Comparison of ENCODE assay signal across 13 cellular contexts in the genomic region with DNA sequence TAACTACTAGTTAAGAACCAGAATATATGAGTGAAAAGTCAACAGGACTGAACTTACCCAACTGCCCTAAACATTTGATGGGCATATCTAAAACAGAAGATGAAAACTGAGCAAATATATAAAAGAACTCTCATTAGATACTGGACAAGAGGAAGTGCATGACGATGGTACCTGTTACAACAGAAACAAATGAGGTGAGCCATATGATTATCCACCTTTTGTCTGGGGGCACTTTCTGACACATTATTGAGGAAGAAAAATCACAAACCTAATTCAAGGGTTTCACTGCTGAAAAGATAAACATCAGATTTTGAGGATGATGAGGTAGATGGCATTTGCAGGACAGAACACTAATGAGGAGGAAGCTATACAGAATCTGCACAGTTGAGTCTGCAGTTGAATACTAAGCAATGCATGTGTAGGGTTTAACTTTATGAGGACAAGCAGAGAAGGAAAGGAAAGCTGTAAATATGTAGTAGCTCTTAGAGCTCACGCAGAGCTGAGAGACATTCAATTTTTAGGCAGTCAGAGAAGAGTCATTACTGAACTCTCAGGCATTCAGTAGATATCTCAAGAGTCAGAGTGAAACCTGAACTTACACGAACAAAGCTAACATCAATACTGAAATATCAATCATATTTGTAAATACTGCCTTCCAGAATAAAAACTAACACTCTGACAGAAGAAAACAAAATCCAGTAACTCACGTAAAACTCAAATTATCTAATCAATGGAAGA.
DNase-seq lines count a peak whose midpoint lies in the region; ATAC-seq, FAIRE-seq and TF ChIP-seq lines count a peak whose summit lies in the region.
"Had no signal": no experiment of that assay in that cellular context is flagged by ENCODE, and none has a peak within 500 bp of the region (broad histone marks: within the 10 kb centered on the region; RNA-seq: fewer than 3 reads in every experiment).

No MANE protein-coding gene starts in this region.

- no peaks in the 10 kb centered on the region for H4K20me1 ChIP-seq in MM.1S (ENCODE audit: insufficient read depth, low read length)

- H3K27ac ChIP-seq in MM.1S (ENCODE audit: low read length) (peak overlapping the region; percentile 75), testis (no peak overlapping the region), substantia nigra (ENCODE audit: low read depth, low read length, poor library complexity, severe bottlenecking) (no peak overlapping the region)
- H3K27ac ChIP-seq: foreskin keratinocyte, thoracic aorta had no signal

- no peak for TF ChIP-seq CTCF in MM.1S (IDR thresholded peaks at IDR 0.05; ENCODE audit: low read length)
- no peak for TF ChIP-seq CTCF in testis (IDR thresholded peaks at IDR 0.05)

- H3K4me2 ChIP-seq in MM.1S (ENCODE audit: low read depth, low read length): peak overlapping the region; percentile 57

- 94% methylated on average over 4 of the region's 4 CpGs for WGBS in testis, 2 donors

- no peak overlapping the region for H3K9ac ChIP-seq in MM.1S (ENCODE audit: low read length)

- DNase-seq in GM12892 (ENCODE audit: insufficient read length) (peak; percentile 13), MM.1S (peak; percentile 12), DMS53 (lab: John Stamatoyannopoulos, UW) (no peak), NCI-H1105 (lab: John Stamatoyannopoulos, UW) (no peak), testis (no peak), substantia nigra (lab: John Stamatoyannopoulos, UW) (no peak)
- DNase-seq: COR-L47, foreskin keratinocyte, NCI-H146 had no signal

- no peaks in the 10 kb centered on the region for H3K9me2 ChIP-seq in MM.1S (replicated peaks; ENCODE audit: insufficient read depth, low read length)

- peaks cover 16% of the 10 kb centered on the region for H3F3A ChIP-seq in MM.1S (ENCODE audit: insufficient read depth, low read length)

- H3K79me2 ChIP-seq in MM.1S (ENCODE audit: low read length): no peaks in the 10 kb centered on the region

- peak; percentile 88 for FAIRE-seq in GM12892 (lab: Jason Lieb, UNC)

- 0 out of 2 replicates have a peak overlapping the region, but pooled peaks have one; percentile 7 for H2AFZ ChIP-seq in MM.1S (ENCODE audit: low read length)

- H3K4me1 ChIP-seq in MM.1S (ENCODE audit: low read length): peaks cover 26% of the 10 kb centered on the region
- H3K4me1 ChIP-seq in testis: no peaks in the 10 kb centered on the region
- H3K4me1 ChIP-seq: foreskin keratinocyte had no signal

- H3K9me3 ChIP-seq in MM.1S (replicated peaks; ENCODE audit: insufficient read depth, low read length) (no peaks in the 10 kb centered on the region), testis (no peaks in the 10 kb centered on the region)
- H3K9me3 ChIP-seq: thoracic aorta had no signal

- H3K4me3 ChIP-seq in MM.1S (ENCODE audit: low read length): 0 out of 2 replicates have a peak overlapping the region, but pooled peaks have one; percentile 27
- no peak overlapping the region for H3K4me3 ChIP-seq in testis
- H3K4me3 ChIP-seq: thoracic aorta had no signal

- no peaks in the 10 kb centered on the region for H3K27me3 ChIP-seq in MM.1S (replicated peaks; ENCODE audit: insufficient read depth, low read length)
- H3K27me3 ChIP-seq in testis: no peaks in the 10 kb centered on the region
- H3K27me3 ChIP-seq: foreskin keratinocyte had no signal

- peak; percentile 88 for ATAC-seq in GM19351 (IDR thresholded peaks at IDR 0.05; ENCODE audit: unreplicated experiment)
- ATAC-seq in HG02870 (IDR thresholded peaks at IDR 0.05; ENCODE audit: unreplicated experiment): peak; percentile 97
- ATAC-seq: foreskin keratinocyte, Right ventricle myocardium inferior had no signal

- H3K36me3 ChIP-seq in MM.1S (replicated peaks; ENCODE audit: insufficient read depth, low read length) (no peaks in the 10 kb centered on the region), testis (ENCODE audit: low read depth, missing control alignments) (no peaks in the 10 kb centered on the region)
- H3K36me3 ChIP-seq: thoracic aorta had no signal

- intact Hi-C loops in testis (cut with DNase I; ENCODE audit: low total_unique reads): no loop called here

- TF ChIP-seq POLR2A in GM12892 (IDR thresholded peaks at IDR 0.05; ENCODE audit: low read depth, low read length) (no peak), testis (IDR thresholded peaks at IDR 0.05) (no peak)

Comparison
In these comparisons a context has a peak if more than half of its experiments do, and no peak if none do; other contexts are left out.
1. DNase-seq: peak in GM12892 (single experiment) and MM.1S (single experiment); none in DMS53 (single experiment), NCI-H1105 (single experiment), testis (single experiment) and substantia nigra (0 of 49).